In genomic region chr10:1364151-1364910, GRCh38 we compare ENCODE assay signal across 17 cellular contexts.
"Had no signal": no experiment of that assay in that cellular context is flagged by ENCODE, and none has a peak within 500 bp of the region (broad histone marks: within the 10 kb centered on the region; RNA-seq: fewer than 3 reads in every experiment).

No MANE protein-coding gene starts in this region.

- H3K4me3 Mint-ChIP-seq: activated B cell treated with CpG ODN at 0.5 μM for 24 hours; activated CD4-positive, alpha-beta T cell treated with anti-CD3 and anti-CD28 coated beads, Interleukin-2, amount 10 ng/mL, durations not matched to agents 24 days and 14 days; activated naive CD8-positive, alpha-beta T cell treated with anti-CD3 and anti-CD28 coated beads, Interleukin-2, amount 50 U/mL, for 24 hours; neural crest cell; T-helper 17 cell had no signal

- H3K27ac Mint-ChIP-seq: activated B cell treated with CpG ODN at 0.5 μM for 24 hours; activated CD4-positive, alpha-beta T cell treated with anti-CD3 and anti-CD28 coated beads, Interleukin-2, amount 10 ng/mL, durations not matched to agents 24 days and 14 days; activated naive CD8-positive, alpha-beta T cell treated with anti-CD3 and anti-CD28 coated beads, Interleukin-2, amount 50 U/mL, for 24 hours; T-helper 17 cell had no signal

- H3K9me3 ChIP-seq: ascending aorta, left ventricle myocardium inferior, pancreas, thoracic aorta, uterus had no signal

- H3K36me3 ChIP-seq: ascending aorta, cardiac muscle cell, left ventricle myocardium inferior, pancreas, stomach, thoracic aorta, uterus had no signal

- H3K4me1 ChIP-seq: ascending aorta, left ventricle myocardium inferior, pancreas, stomach, uterus had no signal

- DNase-seq: activated B cell treated with CpG ODN at 0.5 μM for 24 hours; activated CD4-positive, alpha-beta T cell treated with anti-CD3 and anti-CD28 coated beads, Interleukin-2, amount 10 ng/mL, durations not matched to agents 24 days and 14 days; activated naive CD4-positive, alpha-beta T cell; activated naive CD8-positive, alpha-beta T cell treated with anti-CD3 and anti-CD28 coated beads, Interleukin-2, amount 50 U/mL, for 24 hours; cortex of kidney; effector CD8-positive, alpha-beta T cell; left ventricle myocardium inferior; retina; stimulated activated CD4-positive, alpha-beta T cell treated with anti-CD3 and anti-CD28 coated beads, Interleukin-4, amount 100 ng/mL, for 4 hours; stomach; T-helper 17 cell; uterus had no signal

- H3K4me3 ChIP-seq: ascending aorta, cardiac muscle cell, left ventricle myocardium inferior, pancreas, stomach, thoracic aorta, uterus had no signal

- H3K9me3 Mint-ChIP-seq: activated B cell treated with CpG ODN at 0.5 μM for 24 hours; activated CD4-positive, alpha-beta T cell treated with anti-CD3 and anti-CD28 coated beads, Interleukin-2, amount 10 ng/mL, durations not matched to agents 24 days and 14 days; activated naive CD8-positive, alpha-beta T cell treated with anti-CD3 and anti-CD28 coated beads, Interleukin-2, amount 50 U/mL, for 24 hours; neural crest cell had no signal

- H3K27me3 ChIP-seq: ascending aorta, cardiac muscle cell, pancreas, uterus had no signal

- H3K27ac ChIP-seq: ascending aorta, cardiac muscle cell, left ventricle myocardium inferior, pancreas, stomach, thoracic aorta, uterus had no signal
